Comparison of ENCODE assay signal across 25 cellular contexts in genomic region chr13:113762538-113762937, GRCh38.
"Had no signal": no experiment of that assay in that cellular context is flagged by ENCODE, and none has a peak within 500 bp of the region (broad histone marks: within the 10 kb centered on the region; RNA-seq: fewer than 3 reads in every experiment).

No MANE protein-coding gene starts in this region.

- H3K4me3 ChIP-seq: esophagus squamous epithelium, left lung, lung, right lobe of liver, testis, vagina had no signal

- H3K9me3 Mint-ChIP-seq: activated naive CD8-positive, alpha-beta T cell treated with anti-CD3 and anti-CD28 coated beads, Interleukin-2, amount 50 U/mL, for 24 hours; activated T-cell treated with anti-CD3 and anti-CD28 coated beads, Interleukin-2, amount 50 U/mL, for 72 hours; nephron; stimulated activated memory B cell treated with anti-CD40 and anti-IgM and Interleukin-4, amounts not matched to agents 10 μg/mL and 1 μg/mL and 100 μg/mL, for 72 hours; WTC11 had no signal

- H3K36me3 ChIP-seq: esophagus squamous epithelium, left lung, right lobe of liver, vagina had no signal

- H3K27ac Mint-ChIP-seq: activated naive CD8-positive, alpha-beta T cell treated with anti-CD3 and anti-CD28 coated beads, Interleukin-2, amount 50 U/mL, for 24 hours; activated T-cell treated with anti-CD3 and anti-CD28 coated beads, Interleukin-2, amount 50 U/mL, for 72 hours; nephron; progenitor cell of endocrine pancreas; stimulated activated memory B cell treated with anti-CD40 and anti-IgM and Interleukin-4, amounts not matched to agents 10 μg/mL and 1 μg/mL and 100 μg/mL, for 72 hours; WTC11 had no signal

- H3K27me3 ChIP-seq: right lobe of liver, testis, vagina had no signal

- H3K27ac ChIP-seq: epithelial cell of prostate, esophagus squamous epithelium, left lung, right lobe of liver, testis, vagina had no signal

- H3K4me3 Mint-ChIP-seq: activated naive CD8-positive, alpha-beta T cell treated with anti-CD3 and anti-CD28 coated beads, Interleukin-2, amount 50 U/mL, for 24 hours; activated T-cell treated with anti-CD3 and anti-CD28 coated beads, Interleukin-2, amount 50 U/mL, for 72 hours; stimulated activated memory B cell treated with anti-CD40 and anti-IgM and Interleukin-4, amounts not matched to agents 10 μg/mL and 1 μg/mL and 100 μg/mL, for 72 hours; WTC11 had no signal

- ATAC-seq: activated naive CD8-positive, alpha-beta T cell treated with anti-CD3 and anti-CD28 coated beads, Interleukin-2, amount 50 U/mL, for 24 hours; activated T-cell treated with anti-CD3 and anti-CD28 coated beads, Interleukin-2, amount 50 U/mL, for 72 hours; left lung; right lobe of liver; stimulated activated memory B cell treated with anti-CD40 and anti-IgM and Interleukin-4, amounts not matched to agents 10 μg/mL and 1 μg/mL and 100 μg/mL, for 72 hours; WTC11 had no signal

- DNase-seq: activated CD4-positive, alpha-beta T cell treated with anti-CD3 and anti-CD28 coated beads, Interleukin-2, amount 50 U/mL, for 1 hour; activated naive CD4-positive, alpha-beta T cell treated with anti-CD3 and anti-CD28 coated beads, Interleukin-2, amount 50 U/mL, for 16 hours; activated naive CD8-positive, alpha-beta T cell treated with anti-CD3 and anti-CD28 coated beads, Interleukin-2, amount 50 U/mL, for 24 hours; activated T-cell treated with anti-CD3 and anti-CD28 coated beads for 4 hours; activated T-cell treated with anti-CD3 and anti-CD28 coated beads, Interleukin-2, amount 50 U/mL, for 72 hours; amygdala; central memory CD4-positive, alpha-beta T cell; esophagus squamous epithelium; foreskin melanocyte; kidney glomerular epithelial cell; left lung; right lobe of liver; small intestine; stimulated activated CD4-positive, alpha-beta T cell treated with anti-CD3 and anti-CD28 coated beads, Interleukin-1b, Interleukin-23, amount 100 ng/mL, for 48 hours; stimulated activated CD4-positive, alpha-beta T cell treated with anti-CD3 and anti-CD28 coated beads, Interleukin-4, amount 100 ng/mL, for 4 hours; stimulated activated CD8-positive, alpha-beta memory T cell treated with anti-CD3 and anti-CD28 coated beads, Interleukin-4, amount 100 ng/mL, for 48 hours; T-helper 2 cell; testis had no signal

- H3K36me3 Mint-ChIP-seq: stimulated activated memory B cell treated with anti-CD40 and anti-IgM and Interleukin-4, amounts not matched to agents 10 μg/mL and 1 μg/mL and 100 μg/mL, for 72 hours; WTC11 had no signal

- H3K9me3 ChIP-seq: esophagus squamous epithelium, left lung, right lobe of liver, testis, vagina had no signal
